In genomic region chr7:49776994-49777393, GRCh38 we compare ENCODE assay signal across 16 cellular contexts. TPM values are rescaled to one million over a fixed set of nuclear protein-coding genes. Genes with fewer than 3 reads are reported as not detected.
DNase-seq lines count a peak whose midpoint lies in the region; ATAC-seq, FAIRE-seq and TF ChIP-seq lines count a peak whose summit lies in the region.
"Had no signal": no experiment of that assay in that cellular context is flagged by ENCODE, and none has a peak within 500 bp of the region (broad histone marks: within the 10 kb centered on the region; RNA-seq: fewer than 3 reads in every experiment).

No MANE protein-coding gene starts in this region.

- H3K4me1 ChIP-seq in heart left ventricle (peaks cover 0 to 58% (median 6%) of the 10 kb centered on the region in 12 donors), testis (no peaks in the 10 kb centered on the region)

- peaks cover 10% of the 10 kb centered on the region for H3K27me3 Mint-ChIP-seq in endothelial cell (ENCODE audit: unreplicated experiment)

- peaks cover 11% of the 10 kb centered on the region for H3K4me1 Mint-ChIP-seq in endothelial cell (ENCODE audit: unreplicated experiment)

- DNase-seq in heart left ventricle (peak in 3 of 5 donors; percentile 26 to 52 (median 43)), cardiac septum (ENCODE audit: low spot score) (no peak), NCI-H748 treated with DMSO at 0.1 percent for 48 hours (lab: John Stamatoyannopoulos, UW) (peak; percentile 37), endothelial cell (ENCODE audit: low spot score) (peak; percentile 63), testis (peak; percentile 53), NAMALWA (ENCODE audit: low spot score) (no peak), frontal cortex (ENCODE audit: low spot score in 2 of 2) (no peak)
- DNase-seq: activated T-cell treated with anti-CD3 and anti-CD28 coated beads for 4 hours, immature natural killer cell, NCI-H187, small intestine had no signal

- H3K36me3 Mint-ChIP-seq in endothelial cell (ENCODE audit: low read depth, unreplicated experiment), result peaks cover 5% of the 10 kb centered on the region

- H3K36me3 ChIP-seq in heart left ventricle (no peaks in the 10 kb centered on the region), testis (ENCODE audit: low read depth, missing control alignments) (no peaks in the 10 kb centered on the region)

- H3K27ac ChIP-seq in heart left ventricle (peak overlapping the region in 9 of 12 donors; percentile 21 to 96 (median 88)), testis (no peak overlapping the region)
- H3K27ac ChIP-seq: epithelial cell of prostate, RWPE1 had no signal

- H3K27me3 ChIP-seq in heart left ventricle (peaks cover 0 to 50% (median 4%) of the 10 kb centered on the region in 9 donors), testis (no peaks in the 10 kb centered on the region)

- ATAC-seq in heart left ventricle, result peak in 2 of 4 donors; percentile 8 to 20
- ATAC-seq in HG02759 (IDR thresholded peaks at IDR 0.05; ENCODE audit: unreplicated experiment), result no peak

- no peak for FAIRE-seq in frontal cortex (lab: Jason Lieb, UNC)
- FAIRE-seq: small intestine, urothelium cell line had no signal

- intact Hi-C loops in heart left ventricle (cut with DNase I) (loop anchor here in 5 of 10 donors (5.0 to 10.0 kb wide), 6 partner anchors 62 to 290 kb away; no protein-coding TSS in a partner anchor), cardiac septum (cut with DNase I) (loop anchor here (5.0 kb wide), 1 partner anchor 75 kb away; no protein-coding TSS in a partner anchor), testis (cut with DNase I; ENCODE audit: low total_unique reads) (no loop called here)

- H3K9me3 Mint-ChIP-seq in endothelial cell (ENCODE audit: unreplicated experiment), result peaks cover 6% of the 10 kb centered on the region

- no peak overlapping the region for H3K27ac Mint-ChIP-seq in endothelial cell (ENCODE audit: unreplicated experiment)
- H3K27ac Mint-ChIP-seq: immature natural killer cell had no signal

- TF ChIP-seq POLR2A in heart left ventricle (IDR thresholded peaks at IDR 0.05) (no peak), testis (IDR thresholded peaks at IDR 0.05) (no peak)

- 7 to 37% (median 11%) methylated on average over 2 of the region's 2 CpGs for WGBS in heart left ventricle, 4 donors
- 19 to 24% methylated on average over 2 of the region's 2 CpGs for WGBS in testis, 2 donors

- H3K4me3 ChIP-seq in heart left ventricle (peak overlapping the region in 3 of 12 donors; percentile 66 to 83 (median 70)), testis (no peak overlapping the region)

- TF ChIP-seq CTCF in heart left ventricle (IDR thresholded peaks at IDR 0.05) (peak; percentile 10 to 56 (median 36)), endothelial cell (IDR thresholded peaks at IDR 0.05; ENCODE audit: unreplicated experiment) (peak; percentile 8), testis (IDR thresholded peaks at IDR 0.05) (no peak)

- H3K4me3 Mint-ChIP-seq in endothelial cell (ENCODE audit: unreplicated experiment), result no peak overlapping the region
- H3K4me3 Mint-ChIP-seq: immature natural killer cell had no signal

- H3K9me3 ChIP-seq in heart left ventricle, result no peaks in the 10 kb centered on the region
- H3K9me3 ChIP-seq in testis, result no peaks in the 10 kb centered on the region

RNA-seq across cellular contexts. Expression of gene VWC2, which starts 3.6 kb away (rescaled TPM):
- total RNA-seq in heart left ventricle (10 to 100 TPM in 2 of 9 donors, 1 to 10 TPM in 7; 3.6 to 10.1 (median 6.8) TPM), cardiac septum (8.2 TPM), endothelial cell (ENCODE audit: unreplicated experiment) (0.05 TPM), testis (under 1 TPM; 0.19 to 0.31 TPM), frontal cortex (4.5 TPM)
- polyA plus RNA-seq in heart left ventricle (1 to 10 TPM; 2.3 to 4.2 TPM), testis (ENCODE audit: insufficient read depth, low read depth, low replicate concordance) (0.08 TPM)
- total RNA-seq: myocyte had no signal
- polyA plus RNA-seq: immature natural killer cell had no signal

Comparison
In these comparisons a context has a peak if more than half of its experiments do, and no peak if none do; other contexts are left out.
1. DNase-seq: peak in heart left ventricle (3 of 5), NCI-H748 treated with DMSO at 0.1 percent for 48 hours (single experiment), endothelial cell (single experiment) and testis (single experiment); none in cardiac septum (single experiment), NAMALWA (single experiment) and frontal cortex (0 of 2).
2. H3K27ac ChIP-seq: peak in heart left ventricle (9 of 12); none in testis (0 of 2).
3. CTCF ChIP-seq: peak in heart left ventricle (12 of 12) and endothelial cell (single experiment); none in testis (0 of 3).